8 cellular contexts compared by ENCODE assay signal in the genomic region with DNA sequence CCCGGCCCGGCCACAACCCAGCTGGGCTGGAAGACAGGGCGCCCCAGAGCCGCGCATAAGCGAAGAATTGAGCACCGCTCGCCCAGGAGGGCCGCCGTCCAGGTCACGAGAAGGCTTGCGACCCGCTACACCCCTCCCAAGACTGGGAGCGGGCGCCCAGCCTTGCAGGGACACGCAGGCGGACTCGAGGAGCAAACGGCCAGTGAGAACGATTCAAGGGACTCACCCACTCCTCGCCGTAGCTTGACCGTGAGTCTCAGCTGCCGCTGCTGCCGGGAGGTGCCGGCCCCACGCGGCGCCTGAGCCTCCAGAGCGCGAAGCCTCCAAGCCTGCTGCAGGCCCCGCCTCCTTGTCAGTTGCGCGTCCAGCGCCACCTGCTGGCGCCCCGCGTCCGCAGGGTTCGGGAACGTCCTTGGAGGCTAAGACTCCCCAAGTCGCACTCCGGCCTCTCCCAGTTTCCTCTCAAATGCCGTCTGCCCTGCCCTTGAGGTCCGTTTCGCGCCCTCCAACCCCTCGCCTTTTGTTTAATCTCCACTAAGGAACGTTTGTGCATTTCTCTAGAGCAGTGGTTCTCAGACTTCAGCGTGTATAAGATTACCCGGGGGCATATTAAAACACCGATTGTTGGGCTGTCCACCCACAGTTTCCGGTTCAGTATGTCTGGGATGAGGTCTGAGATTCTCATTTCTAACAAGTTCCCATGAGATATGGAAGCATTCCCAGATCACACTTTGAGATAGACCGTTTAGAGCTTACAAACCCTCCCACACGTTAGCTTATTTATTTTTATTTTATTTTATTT. TPM values are rescaled to one million over a fixed set of nuclear protein-coding genes. Genes with fewer than 3 reads are reported as not detected.
DNase-seq lines count a peak whose midpoint lies in the region; ATAC-seq and TF ChIP-seq lines count a peak whose summit lies in the region.
"Not testable (repeated sequence)": the region's sequence is repeated elsewhere in the genome, so short reads cannot be mapped to it uniquely, and the experiment has no call there.

TSS of gene STEAP1B (minus strand) at position 301 of the 802 bp plus-strand sequence. CDS start 5,333 bp downstream, outside the sequence.

- peaks cover 24% of the 10 kb centered on the region for H3K27me3 Mint-ChIP-seq in activated naive CD8-positive, alpha-beta T cell treated with anti-CD3 and anti-CD28 coated beads, Interleukin-2, amount 50 U/mL, for 24 hours

- H3K4me1 ChIP-seq in cardiac muscle cell (ENCODE audit: low read depth); ovary (ENCODE audit: insufficient read depth): not testable (repeated sequence)

- not testable (repeated sequence) for H3K4me1 Mint-ChIP-seq in activated naive CD8-positive, alpha-beta T cell treated with anti-CD3 and anti-CD28 coated beads, Interleukin-2, amount 50 U/mL, for 24 hours

- 4 to 8% (median 5%) methylated on average over 29 to 55 of the region's 55 CpGs for WGBS in ovary, 3 donors

- H3K27ac Mint-ChIP-seq in activated naive CD8-positive, alpha-beta T cell treated with anti-CD3 and anti-CD28 coated beads, Interleukin-2, amount 50 U/mL, for 24 hours: not testable (repeated sequence)

- not testable (repeated sequence) for H3K36me3 ChIP-seq in cardiac muscle cell, ovary

- not testable (repeated sequence) for H3K27ac ChIP-seq in cardiac muscle cell; ovary; substantia nigra (ENCODE audit: low read depth, low read length, poor library complexity, severe bottlenecking)

- not testable (repeated sequence) for H3K27me3 ChIP-seq in cardiac muscle cell, ovary

- DNase-seq in GM03348 (ENCODE audit: low spot score) (peak; percentile 87), HCEC 1CT (peak; percentile 75), LHCN-M2 (ENCODE audit: low read depth) (peak; percentile 37), T follicular helper cell (ENCODE audit: low read depth) (peak; percentile 66), cardiac muscle cell (ENCODE audit: low read depth in 1 of 2, low spot score in 1 of 2) (peak; percentile 82 to 93), ovary (peak; percentile 40 to 79 (median 71)), substantia nigra (lab: John Stamatoyannopoulos, UW) (peak in 48 of 49 donors; percentile 32 to 89 (median 72))
- peak; percentile 89 for DNase-seq in activated naive CD8-positive, alpha-beta T cell treated with anti-CD3 and anti-CD28 coated beads, Interleukin-2, amount 50 U/mL, for 24 hours

- H3K9me3 ChIP-seq in cardiac muscle cell (ENCODE audit: low read depth); ovary: not testable (repeated sequence)

- intact Hi-C loops in ovary (cut with DNase I): not testable (repeated sequence)

- not testable (repeated sequence) for H3K36me3 Mint-ChIP-seq in activated naive CD8-positive, alpha-beta T cell treated with anti-CD3 and anti-CD28 coated beads, Interleukin-2, amount 50 U/mL, for 24 hours (ENCODE audit: low read depth)

- not testable (repeated sequence) for TF ChIP-seq EP300 in ovary (IDR thresholded peaks at IDR 0.05)

- peak within 1 kb of the TSS; percentile 15 for H3K4me3 ChIP-seq in cardiac muscle cell
- H3K4me3 ChIP-seq in ovary: peak within 1 kb of the TSS; percentile 10

- peak; percentile 77 for TF ChIP-seq CTCF in cardiac muscle cell (IDR thresholded peaks at IDR 0.05; ENCODE audit: low read depth, low read length)
- peak in 2 of 3 donors; percentile 31 to 35 for TF ChIP-seq CTCF in ovary (IDR thresholded peaks at IDR 0.05)

- ATAC-seq in activated naive CD8-positive, alpha-beta T cell treated with anti-CD3 and anti-CD28 coated beads, Interleukin-2, amount 50 U/mL, for 24 hours: peak; percentile 99

- H3K4me3 Mint-ChIP-seq in activated naive CD8-positive, alpha-beta T cell treated with anti-CD3 and anti-CD28 coated beads, Interleukin-2, amount 50 U/mL, for 24 hours: not testable (repeated sequence)

- H3K9me3 Mint-ChIP-seq in activated naive CD8-positive, alpha-beta T cell treated with anti-CD3 and anti-CD28 coated beads, Interleukin-2, amount 50 U/mL, for 24 hours: not testable (repeated sequence)

- TF ChIP-seq POLR2A in ovary (IDR thresholded peaks at IDR 0.05): not testable (repeated sequence)

RNA-seq across cellular contexts. Expression of gene STEAP1B, which starts in this region (rescaled TPM):
- total RNA-seq in LHCN-M2 (2014; rRNA removed) (not detected in 2 replicates), cardiac muscle cell (0.11 TPM in 1 of 2 replicates, not detected in the other), ovary (under 1 TPM in 6 of 7 donors, not detected in 1; 0.25 to 0.55 (median 0.29) TPM)
- not detected for polyA plus RNA-seq in LHCN-M2 (2012)
- polyA plus RNA-seq in cardiac muscle cell (0.16 TPM in 1 of 2 replicates, not detected in the other), ovary (under 1 TPM; 0.44 to 0.78 TPM)

Comparison
In these comparisons a context has a peak if more than half of its experiments do, and no peak if none do; other contexts are left out.
1. Peak in DNase-seq in LHCN-M2; RNA of the gene not detected or under 1 TPM.
2. Peak in DNase-seq and H3K4me3 ChIP-seq in cardiac muscle cell; RNA of the gene not detected or under 1 TPM.
3. Peak in DNase-seq and H3K4me3 ChIP-seq in ovary; RNA of the gene not detected or under 1 TPM.
4. DNase-seq: peak in every context shown above with its lines; median percentile 89 in activated naive CD8-positive, alpha-beta T cell treated with anti-CD3 and anti-CD28 coated beads, Interleukin-2, amount 50 U/mL, for 24 hours; 88 in cardiac muscle cell; 87 in GM03348; 75 in HCEC 1CT; 72 in substantia nigra; 71 in ovary; 66 in T follicular helper cell; 37 in LHCN-M2.